In genomic region chr10:13161267-13162012, GRCh38 we compare ENCODE assay signal across 8 cellular contexts. TPM values are rescaled to one million over a fixed set of nuclear protein-coding genes. Genes with fewer than 3 reads are reported as not detected.
A peak's percentile ranks its signal among the peaks of the same experiment; 100 is the strongest.
DNase-seq lines count a peak whose midpoint lies in the region; ATAC-seq and TF ChIP-seq lines count a peak whose summit lies in the region.

MCM10 (plus strand) TSS chr10:13161558; CDS start chr10:13164203, 2,645 bp downstream.

- H3K27me3 Mint-ChIP-seq in activated T-cell treated with anti-CD3 and anti-CD28 coated beads, Interleukin-2, amount 50 U/mL, for 24 hours, result no peaks in the 10 kb centered on the region

- peak within 1 kb of the TSS; percentile 85 for H3K4me3 Mint-ChIP-seq in activated T-cell treated with anti-CD3 and anti-CD28 coated beads, Interleukin-2, amount 50 U/mL, for 24 hours

- intact Hi-C loops in esophagus muscularis mucosa (cut with DNase I), result loop anchor here (5.0 kb wide), 2 partner anchors 141 to 276 kb away; partner anchors contain the start of gene PHYH

- peak within 1 kb of the TSS; percentile 47 to 56 (median 50) for H3K4me3 ChIP-seq in esophagus muscularis mucosa

- H3K27ac Mint-ChIP-seq in activated T-cell treated with anti-CD3 and anti-CD28 coated beads, Interleukin-2, amount 50 U/mL, for 24 hours, result peak within 1 kb of the TSS; percentile 69

- H3K27ac ChIP-seq in esophagus muscularis mucosa (replicated peaks in 1 of 4), result peak within 1 kb of the TSS in 2 of 4 donors; percentile 22

- peak; percentile 39 for TF ChIP-seq EP300 in esophagus muscularis mucosa (IDR thresholded peaks at IDR 0.05)

- no peaks in the 10 kb centered on the region for H3K27me3 ChIP-seq in esophagus muscularis mucosa

- H3K36me3 Mint-ChIP-seq in activated T-cell treated with anti-CD3 and anti-CD28 coated beads, Interleukin-2, amount 50 U/mL, for 24 hours (ENCODE audit: low read depth), result peaks cover 43% of the 10 kb centered on the region

- peak; percentile 82 to 87 (median 86) for TF ChIP-seq CTCF in esophagus muscularis mucosa (IDR thresholded peaks at IDR 0.05)

- H3K4me1 ChIP-seq in esophagus muscularis mucosa, result peaks cover 10 to 16% (median 15%) of the 10 kb centered on the region in 4 donors

- H3K9me3 ChIP-seq in esophagus muscularis mucosa, result no peaks in the 10 kb centered on the region

- peak; percentile 100 for ATAC-seq in GM21723 (IDR thresholded peaks at IDR 0.05; ENCODE audit: unreplicated experiment)

- H3K36me3 ChIP-seq in esophagus muscularis mucosa, result no peaks in the 10 kb centered on the region

- peaks cover 3% of the 10 kb centered on the region for H3K9me3 Mint-ChIP-seq in activated T-cell treated with anti-CD3 and anti-CD28 coated beads, Interleukin-2, amount 50 U/mL, for 24 hours

- WGBS in esophagus muscularis mucosa, result under 1% methylated on average over 32 of the region's 59 CpGs

- TF ChIP-seq POLR2A in esophagus muscularis mucosa (IDR thresholded peaks at IDR 0.05; ENCODE audit: low read depth), result no peak

- peaks cover 49% of the 10 kb centered on the region for H3K4me1 Mint-ChIP-seq in activated T-cell treated with anti-CD3 and anti-CD28 coated beads, Interleukin-2, amount 50 U/mL, for 24 hours (ENCODE audit: low read depth)

- DNase-seq in DMS79 treated with DMSO at 0.1 percent for 48 hours (lab: John Stamatoyannopoulos, UW) (peak; percentile 82), KG1 (lab: John Stamatoyannopoulos, UW) (peak; percentile 96), esophagus muscularis mucosa (ENCODE audit: extremely low spot score) (peak; percentile 99), myocyte (ENCODE audit: low read depth) (peak; percentile 100)
- DNase-seq in activated T-cell treated with anti-CD3 and anti-CD28 coated beads, Interleukin-2, amount 50 U/mL, for 24 hours, result peak; percentile 97
- peak; percentile 96 to 98 for DNase-seq in stimulated activated CD8-positive, alpha-beta memory T cell treated with anti-CD3 and anti-CD28 coated beads, Interleukin-7, amount 100 ng/mL, for 48 hours (ENCODE audit: extremely low read depth in 1 of 2, low read depth in 1 of 2)

TF ChIP-seq in PFSK-1, 5 proteins besides CTCF, POLR2A, EP300 and RAD21:
- TF ChIP-seq TAF1 (IDR thresholded peaks at IDR 0.05; ENCODE audit: borderline replicate concordance, insufficient read depth, low read length) (no peak), POLR2AphosphoS5 (IDR thresholded peaks at IDR 0.05; ENCODE audit: low read depth, low read length) (0 out of 2 replicates have a peak, but pooled peaks have one; percentile 45), SIN3A (IDR thresholded peaks at IDR 0.05; ENCODE audit: borderline replicate concordance, insufficient read depth, low read length) (peak; percentile 68; the same call in 1 of the 2 replicates)

RNA-seq across cellular contexts. Expression of gene MCM10, which starts in this region (rescaled TPM):
- 3.5 TPM for polyA plus RNA-seq in PFSK-1 (2012; ENCODE audit: insufficient read length, low read depth)
- total RNA-seq in esophagus muscularis mucosa (under 1 TPM in 2 of 4 donors, not detected in 2; 0.17 to 0.32 TPM), myocyte (0.05 and 0.10 TPM in 2 replicates)
- 0.08 TPM for polyA plus RNA-seq in myocyte (2012)

Comparison
In these comparisons a context has a peak if more than half of its experiments do, and no peak if none do; other contexts are left out.
1. Peak in DNase-seq and H3K4me3 ChIP-seq in esophagus muscularis mucosa; RNA of the gene not detected or under 1 TPM.
2. Peak in DNase-seq in myocyte; RNA of the gene not detected or under 1 TPM.